In the genomic region with DNA sequence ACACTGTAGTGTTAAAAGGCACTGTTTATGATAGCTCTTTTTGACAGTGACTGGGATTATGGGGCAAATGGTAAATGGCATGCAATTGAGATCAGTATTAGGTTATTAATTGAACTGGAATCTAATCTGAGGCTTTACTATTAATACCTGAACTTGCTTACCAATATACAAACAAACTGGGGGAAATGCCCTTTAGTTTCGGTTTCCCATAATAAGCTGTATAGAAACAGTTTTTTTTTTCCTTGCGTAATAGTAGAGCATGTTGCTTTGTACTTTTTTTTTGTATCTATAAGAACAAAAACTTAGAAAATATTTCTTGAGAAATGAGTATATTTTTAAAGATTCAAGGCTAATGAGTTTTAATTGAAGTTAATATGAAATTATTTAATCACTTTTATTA, we compare ENCODE assay signal across 1 cellular context.
TF ChIP-seq lines count a peak whose summit lies in the region.

No MANE protein-coding gene starts in this region.

TF ChIP-seq in GM23338, 12 proteins besides CTCF, POLR2A, EP300 and RAD21 (continued from another document):
- no peak for TF ChIP-seq REST (IDR thresholded peaks at IDR 0.05; ENCODE audit: unreplicated experiment)
- TF ChIP-seq STAT1 (IDR thresholded peaks at IDR 0.05; ENCODE audit: unreplicated experiment): no peak
- no peak for TF ChIP-seq NANOG (IDR thresholded peaks at IDR 0.05; ENCODE audit: borderline replicate concordance)
